16 cellular contexts compared by ENCODE assay signal in the genomic region with DNA sequence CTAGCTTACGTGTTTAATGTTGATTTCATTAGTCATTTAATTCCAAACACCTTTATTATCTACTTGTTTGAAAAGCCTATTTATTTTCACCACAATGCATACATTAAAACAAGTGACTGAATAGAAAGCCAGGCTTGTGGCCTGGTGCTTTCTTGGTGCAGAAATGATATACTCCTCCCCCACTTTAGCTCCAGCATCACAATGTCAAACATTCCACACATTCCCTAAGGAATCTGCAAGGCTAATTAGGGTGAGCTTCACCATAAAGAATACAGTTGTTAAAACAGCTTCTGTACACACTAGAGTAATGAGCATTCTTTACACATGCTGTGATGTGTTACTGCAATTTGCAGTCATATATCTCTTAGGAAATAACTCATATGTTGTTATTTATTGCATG.
DNase-seq lines count a peak whose midpoint lies in the region; TF ChIP-seq lines count a peak whose summit lies in the region.
"Had no signal": no experiment of that assay in that cellular context is flagged by ENCODE, and none has a peak within 500 bp of the region (broad histone marks: within the 10 kb centered on the region; RNA-seq: fewer than 3 reads in every experiment).

No MANE protein-coding gene starts in this region.

- no peaks in the 10 kb centered on the region for H3K27me3 Mint-ChIP-seq in MCF 10A (ENCODE audit: insufficient read depth, unreplicated experiment)
- H3K27me3 Mint-ChIP-seq: activated CD4-positive, alpha-beta T cell treated with anti-CD3 and anti-CD28 coated beads, Interleukin-2, amount 10 ng/mL, durations not matched to agents 24 days and 14 days; activated naive CD8-positive, alpha-beta T cell; central memory CD8-positive, alpha-beta T cell had no signal

- H3K4me1 Mint-ChIP-seq in MCF 10A (ENCODE audit: insufficient read depth, unreplicated experiment), result no peaks in the 10 kb centered on the region
- H3K4me1 Mint-ChIP-seq: activated CD4-positive, alpha-beta T cell treated with anti-CD3 and anti-CD28 coated beads, Interleukin-2, amount 10 ng/mL, durations not matched to agents 24 days and 14 days; central memory CD8-positive, alpha-beta T cell; natural killer cell had no signal

- H3K36me3 ChIP-seq in neural cell (ENCODE audit: insufficient read depth, low read length), result no peaks in the 10 kb centered on the region
- H3K36me3 ChIP-seq in prostate gland, result no peaks in the 10 kb centered on the region
- H3K36me3 ChIP-seq in BE2C, result no peaks in the 10 kb centered on the region
- H3K36me3 ChIP-seq in osteoblast (ENCODE audit: insufficient read depth, low read length), result no peaks in the 10 kb centered on the region
- H3K36me3 ChIP-seq: MG63 had no signal

- TF ChIP-seq RAD21 in neural cell (conservative IDR thresholded peaks at IDR 0.05), result no peak

- H2AFZ ChIP-seq in neural cell (ENCODE audit: low read depth, low read length), result peak overlapping the region; percentile 2
- H2AFZ ChIP-seq in osteoblast (ENCODE audit: low read length), result no peak overlapping the region

- H3K4me1 ChIP-seq in prostate gland (replicated peaks), result no peaks in the 10 kb centered on the region
- H3K4me1 ChIP-seq in BE2C, result no peaks in the 10 kb centered on the region
- H3K4me1 ChIP-seq in osteoblast (ENCODE audit: insufficient read depth, low read length), result no peaks in the 10 kb centered on the region

- CTCF ChIA-PET in MCF 10A (lab: Yijun Ruan, JAX), result interaction anchor here (0.5 to 0.7 kb wide), 5 partner anchors 44 to 960 kb away, joined by 3 to 5 read pairs (median 3); no protein-coding TSS in a partner anchor

- H3K4me3 Mint-ChIP-seq in MCF 10A (ENCODE audit: unreplicated experiment), result no peak overlapping the region
- H3K4me3 Mint-ChIP-seq: activated CD4-positive, alpha-beta T cell treated with anti-CD3 and anti-CD28 coated beads, Interleukin-2, amount 10 ng/mL, durations not matched to agents 24 days and 14 days; activated naive CD8-positive, alpha-beta T cell; central memory CD8-positive, alpha-beta T cell; natural killer cell had no signal

- H3K27me3 ChIP-seq in neural cell (ENCODE audit: insufficient read depth, low read depth, low read length) (no peaks in the 10 kb centered on the region), prostate gland (replicated peaks; ENCODE audit: insufficient read depth) (no peaks in the 10 kb centered on the region), BE2C (no peaks in the 10 kb centered on the region; the same call in 1 of the 2 replicates), osteoblast (ENCODE audit: insufficient read depth, low read length) (no peaks in the 10 kb centered on the region)

- no TSS peak for BruUV-seq in MCF 10A (replicated peaks; lab: Mats Ljungman, UMichigan)

- intact Hi-C loops in prostate gland (cut with DNase I), result no loop called here
- intact Hi-C loops in MCF 10A (cut with micrococcal nuclease), result no loop called here

- no peaks in the 10 kb centered on the region for H3F3A ChIP-seq in neural cell (ENCODE audit: insufficient read depth, low read length, poor library complexity, severe bottlenecking)

- H3K4me2 ChIP-seq in neural cell (ENCODE audit: low read length) (peak overlapping the region; percentile 54), osteoblast (ENCODE audit: insufficient read depth, low read length) (no peak overlapping the region)

- H3K9ac ChIP-seq in neural cell (ENCODE audit: low read length), result peak overlapping the region; percentile 11

- no peak overlapping the region for H3K27ac Mint-ChIP-seq in MCF 10A (ENCODE audit: low read depth, unreplicated experiment)
- H3K27ac Mint-ChIP-seq: activated CD4-positive, alpha-beta T cell treated with anti-CD3 and anti-CD28 coated beads, Interleukin-2, amount 10 ng/mL, durations not matched to agents 24 days and 14 days; activated naive CD8-positive, alpha-beta T cell; natural killer cell had no signal

- no peak for TF ChIP-seq POLR2A in prostate gland (IDR thresholded peaks at IDR 0.05)

- H4K20me1 ChIP-seq in neural cell (ENCODE audit: insufficient read depth) (no peaks in the 10 kb centered on the region), osteoblast (ENCODE audit: insufficient read depth, low read length) (no peaks in the 10 kb centered on the region)

- H3K9me3 ChIP-seq in neural cell (ENCODE audit: low read length) (no peaks in the 10 kb centered on the region), prostate gland (no peaks in the 10 kb centered on the region), BE2C (no peaks in the 10 kb centered on the region), osteoblast (ENCODE audit: low read depth, low read length) (no peaks in the 10 kb centered on the region)
- H3K9me3 ChIP-seq: MG63 had no signal

- DNase-seq in COLO829 (ENCODE audit: low spot score) (peak; percentile 10), M059J (ENCODE audit: low read depth) (peak; percentile 3), fibroblast of villous mesenchyme (ENCODE audit: low read depth) (peak; percentile 7), prostate gland (ENCODE audit: low spot score) (no peak), BE2C (no peak), osteoblast (ENCODE audit: insufficient read length, low spot score, missing footprints) (no peak), MCF 10A (ENCODE audit: unreplicated experiment) (no peak)
- DNase-seq: activated CD4-positive, alpha-beta T cell treated with anti-CD3 and anti-CD28 coated beads, Interleukin-2, amount 10 ng/mL, durations not matched to agents 24 days and 14 days; left ventricle myocardium superior; MG63; natural killer cell; stimulated activated naive CD8-positive, alpha-beta T cell treated with anti-CD3 and anti-CD28 coated beads, Interleukin-15, Interleukin-2, amounts not matched to agents 100 U/mL and 50 U/mL, for 24 hours; T-helper 9 cell had no signal

- 84% methylated on average over 1 of the region's 1 CpG for WGBS in prostate gland

- H3K27ac ChIP-seq in neural cell (ENCODE audit: low read length), result peak overlapping the region; percentile 64
- H3K27ac ChIP-seq in prostate gland, result no peak overlapping the region
- H3K27ac ChIP-seq in osteoblast (ENCODE audit: low read depth, low read length), result no peak overlapping the region

- no peaks in the 10 kb centered on the region for H3K9me2 ChIP-seq in neural cell (ENCODE audit: insufficient read depth, low read length)

- H3K36me3 Mint-ChIP-seq in MCF 10A (ENCODE audit: insufficient read depth, unreplicated experiment), result no peaks in the 10 kb centered on the region
- H3K36me3 Mint-ChIP-seq: activated naive CD8-positive, alpha-beta T cell; natural killer cell had no signal

- no peak for TF ChIP-seq CTCF in fibroblast of villous mesenchyme (IDR thresholded peaks at IDR 0.05; ENCODE audit: insufficient read depth, low read depth, low read length)
- TF ChIP-seq CTCF in neural cell (IDR thresholded peaks at IDR 0.05; ENCODE audit: poor library complexity, severe bottlenecking), result no peak
- no peak for TF ChIP-seq CTCF in prostate gland (IDR thresholded peaks at IDR 0.05)
- TF ChIP-seq CTCF in BE2C (IDR thresholded peaks at IDR 0.05; ENCODE audit: low read depth, low read length), result no peak
- TF ChIP-seq CTCF in osteoblast (IDR thresholded peaks at IDR 0.05; ENCODE audit: extremely low read depth, low read depth, low read length), result no peak
- no peak for TF ChIP-seq CTCF in MCF 10A (IDR thresholded peaks at IDR 0.05; ENCODE audit: unreplicated experiment)

- H3K4me3 ChIP-seq in fibroblast of villous mesenchyme (ENCODE audit: low read depth, low read length) (no peak overlapping the region), neural cell (ENCODE audit: low read length) (peak overlapping the region; percentile 27), prostate gland (no peak overlapping the region), BE2C (ENCODE audit: low read depth, low read length) (no peak overlapping the region), osteoblast (ENCODE audit: insufficient read depth, low read length) (no peak overlapping the region)
- H3K4me3 ChIP-seq: MG63 had no signal

- no peak for TF ChIP-seq EP300 in neural cell (conservative IDR thresholded peaks at IDR 0.05; ENCODE audit: poor library complexity, severe bottlenecking)

- POLR2A ChIA-PET in MCF 10A (lab: Yijun Ruan, JAX), result no interaction called here

- no peaks in the 10 kb centered on the region for H3K9me3 Mint-ChIP-seq in MCF 10A (ENCODE audit: unreplicated experiment)
- H3K9me3 Mint-ChIP-seq: activated CD4-positive, alpha-beta T cell treated with anti-CD3 and anti-CD28 coated beads, Interleukin-2, amount 10 ng/mL, durations not matched to agents 24 days and 14 days had no signal

- H3K79me2 ChIP-seq in neural cell (replicated peaks; ENCODE audit: insufficient read depth, low read length) (no peaks in the 10 kb centered on the region), osteoblast (ENCODE audit: insufficient read depth, low read length) (no peaks in the 10 kb centered on the region)

TF ChIP-seq in neural cell, 6 proteins besides CTCF, POLR2A, EP300 and RAD21 (continues in another document):
- no peak for TF ChIP-seq TAF1 (IDR thresholded peaks at IDR 0.05; ENCODE audit: low read depth)
- TF ChIP-seq REST (IDR thresholded peaks at IDR 0.05; ENCODE audit: borderline replicate concordance), result no peak
- TF ChIP-seq EZH2 (IDR thresholded peaks at IDR 0.05; ENCODE audit: borderline replicate concordance, insufficient read depth, low read length, poor library complexity, severe bottlenecking), result no peak
- TF ChIP-seq SMC3 (conservative IDR thresholded peaks at IDR 0.05; ENCODE audit: poor library complexity), result no peak
- TF ChIP-seq POLR2AphosphoS5 (IDR thresholded peaks at IDR 0.05), result no peak

Comparison
In these comparisons a context has a peak if more than half of its experiments do, and no peak if none do; other contexts are left out.
1. DNase-seq: peak in COLO829 (single experiment), M059J (single experiment) and fibroblast of villous mesenchyme (single experiment); none in prostate gland (single experiment), BE2C (single experiment), osteoblast (single experiment) and MCF 10A (single experiment).